ENCODE assay signal across 22 cellular contexts in the genomic region with DNA sequence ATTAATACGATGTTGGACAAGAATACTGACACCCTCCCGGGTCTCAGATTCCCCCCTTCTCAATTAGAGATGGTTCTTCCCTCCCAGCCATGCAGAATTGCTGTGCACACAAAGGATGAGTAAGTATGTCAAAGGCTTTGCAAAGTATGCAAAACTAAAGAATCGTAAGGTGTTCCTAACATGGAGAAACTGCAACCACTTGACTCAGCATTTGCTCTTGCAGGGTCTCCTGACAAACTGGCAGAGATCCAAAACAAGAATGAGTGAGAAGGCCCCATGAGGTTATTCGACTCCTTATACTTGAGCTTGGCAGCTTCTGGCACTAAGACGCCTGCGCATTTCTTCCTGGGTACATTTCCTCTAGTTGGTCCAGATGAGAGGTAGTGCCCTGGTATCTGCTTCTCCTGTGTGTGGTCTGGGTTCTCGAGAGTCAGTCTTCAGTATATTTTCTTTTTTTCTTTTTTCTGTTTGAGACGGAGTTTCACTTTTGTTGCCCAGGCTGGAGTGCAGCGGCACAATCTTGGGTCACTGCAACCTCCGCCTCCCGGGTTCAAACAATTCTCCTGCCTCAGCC. TPM values are rescaled to one million over a fixed set of nuclear protein-coding genes. Genes with fewer than 3 reads are reported as not detected.
"Had no signal": no experiment of that assay in that cellular context is flagged by ENCODE, and none has a peak within 500 bp of the region (broad histone marks: within the 10 kb centered on the region; RNA-seq: fewer than 3 reads in every experiment).

No MANE protein-coding gene starts in this region.

- H3K27me3 ChIP-seq: ascending aorta, gastroesophageal sphincter, right atrium auricular region, vagina had no signal

- ATAC-seq: esophagus mucosa; gastroesophageal sphincter; heart left ventricle; stimulated activated naive CD8-positive, alpha-beta T cell treated with anti-CD3 and anti-CD28 coated beads, Interleukin-15, amount 100 ng/mL, for 72 hours had no signal

- DNase-seq: activated CD4-positive, alpha-beta T cell treated with anti-CD3 and anti-CD28 coated beads, Interleukin-2, amount 10 ng/mL, durations not matched to agents 24 days and 14 days; activated CD8-positive, alpha-beta memory T cell treated with anti-CD3 and anti-CD28 coated beads, Interleukin-2, amount 50 U/mL, for 4 hours; activated effector memory CD4-positive, alpha-beta T cell treated with anti-CD3 and anti-CD28 coated beads, Interleukin-2, amount 50 U/mL, for 16 hours; activated naive CD4-positive, alpha-beta T cell treated with anti-CD3 and anti-CD28 coated beads, Interleukin-2, amount 50 U/mL, for 16 hours; activated T-cell treated with anti-CD3 and anti-CD28 coated beads, Interleukin-2, amount 50 U/mL, for 48 hours; effector CD8-positive, alpha-beta T cell; heart left ventricle; immature natural killer cell; kidney glomerular epithelial cell; occipital lobe; small intestine; stimulated activated CD4-positive, alpha-beta T cell treated with anti-CD3 and anti-CD28 coated beads, Interleukin-15, amount 100 ng/mL, for 24 hours; stimulated activated CD4-positive, alpha-beta T cell treated with anti-CD3 and anti-CD28 coated beads, Interleukin-4, amount 100 ng/mL, for 1 hour; stimulated activated naive CD8-positive, alpha-beta T cell treated with anti-CD3 and anti-CD28 coated beads, Interleukin-15, amount 100 ng/mL, for 72 hours; trophoblast cell had no signal

- H3K4me1 ChIP-seq: ascending aorta, gastroesophageal sphincter, heart left ventricle, right atrium auricular region, vagina had no signal

- H3K9me3 ChIP-seq: ascending aorta, gastroesophageal sphincter, heart left ventricle, right atrium auricular region, vagina had no signal

- H3K27ac ChIP-seq: ascending aorta, gastroesophageal sphincter, heart left ventricle, right atrium auricular region, vagina had no signal

- H3K4me3 ChIP-seq: ascending aorta, gastroesophageal sphincter, heart left ventricle, right atrium auricular region, vagina had no signal

- H3K36me3 ChIP-seq: ascending aorta, gastroesophageal sphincter, heart left ventricle, right atrium auricular region, vagina had no signal

RNA-seq across cellular contexts. Expression of gene FAM184B, which starts 8.2 kb away (rescaled TPM):
- total RNA-seq: activated CD4-positive, alpha-beta T cell treated with anti-CD3 and anti-CD28 coated beads, Interleukin-2, amount 10 ng/mL, durations not matched to agents 24 days and 14 days; ascending aorta; liver; posterior vena cava; right atrium auricular region; vagina had no signal

RNA-seq across cellular contexts. Expression of gene NCAPG, which starts 37.6 kb away (rescaled TPM):
- total RNA-seq: ascending aorta had no signal
